Comparison of ENCODE assay signal across 8 cellular contexts in the genomic region with DNA sequence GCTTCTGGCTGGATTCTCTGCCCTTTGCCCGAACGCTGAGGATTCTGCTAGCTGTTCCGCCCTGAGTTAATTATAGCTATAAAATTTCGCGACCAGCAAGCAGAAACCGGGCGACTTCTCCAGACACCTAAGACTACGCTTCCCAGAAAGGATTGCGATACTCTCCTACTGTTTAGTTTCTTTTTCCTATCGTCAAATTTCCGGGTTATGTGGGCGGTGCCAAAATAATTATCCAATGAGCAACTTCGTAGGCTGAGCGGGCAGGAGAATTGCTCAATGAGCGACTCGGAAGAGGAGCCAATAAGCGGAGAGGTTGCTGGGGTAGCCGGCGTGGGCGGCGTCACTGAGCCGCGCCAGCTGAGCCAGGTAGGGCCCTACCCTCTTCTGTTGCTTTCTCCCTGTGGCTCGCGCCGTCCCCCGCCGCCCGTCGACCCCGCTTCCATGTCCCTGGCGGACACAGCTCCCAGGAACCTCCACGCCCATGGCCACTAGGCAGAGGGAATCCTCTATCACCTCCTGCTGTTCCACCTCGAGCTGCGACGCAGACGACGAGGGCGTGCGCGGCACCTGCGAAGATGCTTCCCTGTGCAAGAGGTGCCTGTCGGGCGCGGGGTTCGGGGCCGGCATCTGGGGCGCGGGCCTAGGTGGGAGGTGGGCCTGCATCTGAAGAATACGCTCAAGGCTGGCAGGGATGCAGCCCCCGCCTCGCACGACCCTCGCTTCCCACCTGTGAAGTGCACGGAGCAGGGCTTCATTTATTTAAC. TPM values are rescaled to one million over a fixed set of nuclear protein-coding genes. Genes with fewer than 3 reads are reported as not detected.
DNase-seq lines count a peak whose midpoint lies in the region; ATAC-seq and TF ChIP-seq lines count a peak whose summit lies in the region.

A gene (plus strand): TSS at position 340 of the 764 bp plus-strand sequence. CDS start 142 bp downstream, at position 482.

- peak within 1 kb of the TSS; percentile 99 for H3K4me3 ChIP-seq in left ventricle myocardium inferior

- H3K9me3 ChIP-seq in T-helper 17 cell (ENCODE audit: control insufficient read depth, low read length, poor library complexity, severe bottlenecking) (no peaks in the 10 kb centered on the region), left ventricle myocardium inferior (replicated peaks) (no peaks in the 10 kb centered on the region)

- H3K4me1 Mint-ChIP-seq in T-helper 17 cell (peaks cover 43% of the 10 kb centered on the region), progenitor cell of endocrine pancreas (ENCODE audit: low read depth) (peaks cover 25% of the 10 kb centered on the region)

- peak within 1 kb of the TSS; percentile 88 for H3K27ac Mint-ChIP-seq in T-helper 17 cell
- H3K27ac Mint-ChIP-seq in progenitor cell of endocrine pancreas: peak within 1 kb of the TSS; percentile 97

- ATAC-seq in HG02885 (IDR thresholded peaks at IDR 0.05; ENCODE audit: poor library complexity, unreplicated experiment) (peak; percentile 88), T-helper 17 cell (peak; percentile 92)

- peaks cover 7% of the 10 kb centered on the region for H3K36me3 ChIP-seq in left ventricle myocardium inferior

- no peaks in the 10 kb centered on the region for H3K27me3 Mint-ChIP-seq in T-helper 17 cell
- H3K27me3 Mint-ChIP-seq in progenitor cell of endocrine pancreas: peaks cover 2% of the 10 kb centered on the region

- H3K27me3 ChIP-seq in left ventricle myocardium inferior (ENCODE audit: low read depth): no peaks in the 10 kb centered on the region

- DNase-seq in NCI-H1694 treated with DMSO at 0.1 percent for 48 hours (lab: John Stamatoyannopoulos, UW): peak; percentile 94
- peak; percentile 78 to 86 (median 78) for DNase-seq in T-helper 17 cell
- peak; percentile 25 to 97 (median 86) for DNase-seq in amygdala (lab: John Stamatoyannopoulos, UW)
- DNase-seq in left ventricle myocardium inferior: peak; percentile 87
- peak; percentile 77 for DNase-seq in progenitor cell of endocrine pancreas (ENCODE audit: low spot score, unreplicated experiment)
- DNase-seq in ureter (ENCODE audit: low spot score): peak; percentile 96

- H3K9me3 Mint-ChIP-seq in progenitor cell of endocrine pancreas (ENCODE audit: low read depth): no peaks in the 10 kb centered on the region

- peak within 1 kb of the TSS; percentile 93 for H3K27ac ChIP-seq in left ventricle myocardium inferior (replicated peaks)

- peaks cover 9% of the 10 kb centered on the region for H3K36me3 Mint-ChIP-seq in T-helper 17 cell (ENCODE audit: low read depth)
- H3K36me3 Mint-ChIP-seq in progenitor cell of endocrine pancreas (ENCODE audit: insufficient read depth): peaks cover 6% of the 10 kb centered on the region

- H3K4me1 ChIP-seq in left ventricle myocardium inferior: peaks cover 65% of the 10 kb centered on the region

- TF ChIP-seq POLR2A in GM15510 (IDR thresholded peaks at IDR 0.05; ENCODE audit: borderline replicate concordance, extremely low read depth, insufficient read length): peak; percentile 68

- intact Hi-C loops in left ventricle myocardium inferior (cut with micrococcal nuclease): no loop called here

- H3K4me3 Mint-ChIP-seq in T-helper 17 cell: peak within 1 kb of the TSS; percentile 93
- peak within 1 kb of the TSS; percentile 92 for H3K4me3 Mint-ChIP-seq in progenitor cell of endocrine pancreas (ENCODE audit: low read depth)

- TF ChIP-seq CTCF in left ventricle myocardium inferior (IDR thresholded peaks at IDR 0.05; ENCODE audit: borderline replicate concordance) (peak; percentile 11), progenitor cell of endocrine pancreas (IDR thresholded peaks at IDR 0.05; ENCODE audit: unreplicated experiment) (no peak)

RNA-seq across cellular contexts. Expression of the gene that starts here (rescaled TPM):
- total RNA-seq in T-helper 17 cell: 10 to 100 TPM; 34.4 to 43.4 TPM
- total RNA-seq in left ventricle myocardium inferior: 41.1 TPM
- total RNA-seq in progenitor cell of endocrine pancreas: 71.8 and 74.7 TPM in 2 replicates
- total RNA-seq in ureter: 40.1 TPM

Comparison
In these comparisons a context has a peak if more than half of its experiments do, and no peak if none do; other contexts are left out.
1. Peak in every context shown above with its lines: DNase-seq, ATAC-seq, H3K4me3 ChIP-seq and H3K27ac ChIP-seq.